8 cellular contexts compared by ENCODE assay signal in genomic region chr3:42830437-42831320, GRCh38. TPM values are rescaled to one million over a fixed set of nuclear protein-coding genes. Genes with fewer than 3 reads are reported as not detected.
DNase-seq lines count a peak whose midpoint lies in the region; ATAC-seq, FAIRE-seq and TF ChIP-seq lines count a peak whose summit lies in the region.

No MANE protein-coding gene starts in this region.

- FAIRE-seq in A549 (lab: Jason Lieb, UNC) = no peak

- CTCF ChIA-PET in A549 (lab: Yijun Ruan, JAX) = interaction anchor here (0.5 to 2.8 kb wide), 12 partner anchors 9 to 1240 kb away, joined by 3 to 9 read pairs (median 3); no protein-coding TSS in a partner anchor

- no peak overlapping the region for H3K4me3 Mint-ChIP-seq in stimulated activated naive CD8-positive, alpha-beta T cell treated with anti-CD3 and anti-CD28 coated beads, Interleukin-15, amount 100 ng/mL, for 72 hours

- peak in 1 of 2 experiments; percentile 35; a peak in 2 of 5 replicates for TF ChIP-seq RAD21 in A549 (conservative IDR thresholded peaks at IDR 0.05 in 1 of 2, IDR thresholded peaks at IDR 0.05 in 1 of 2)

- no peak for TF ChIP-seq POLR2A in A549 (IDR thresholded peaks at IDR 0.05; ENCODE audit: low read length)
- no peak for TF ChIP-seq POLR2A in Peyer's patch (IDR thresholded peaks at IDR 0.05)
- no peak for TF ChIP-seq POLR2A in uterus (IDR thresholded peaks at IDR 0.05)

- no peaks in the 10 kb centered on the region for H3K27me3 ChIP-seq in Peyer's patch
- no peaks in the 10 kb centered on the region for H3K27me3 ChIP-seq in thoracic aorta (replicated peaks; ENCODE audit: insufficient read depth)
- H3K27me3 ChIP-seq in uterus = no peaks in the 10 kb centered on the region

- DNase-seq in A549 (ENCODE audit: low read depth in 1 of 2, low spot score in 1 of 2) = peak; percentile 11 to 37
- DNase-seq in Peyer's patch = no peak
- DNase-seq in fibroblast of the aortic adventitia (ENCODE audit: low read depth) = peak; percentile 43
- no peak for DNase-seq in thoracic aorta (ENCODE audit: low spot score)
- no peak for DNase-seq in stimulated activated naive CD8-positive, alpha-beta T cell treated with anti-CD3 and anti-CD28 coated beads, Interleukin-15, amount 100 ng/mL, for 72 hours
- no peak for DNase-seq in cortex of kidney (lab: John Stamatoyannopoulos, UW)
- DNase-seq in uterus = no peak

- H3K9me3 ChIP-seq in A549 (no peaks in the 10 kb centered on the region), Peyer's patch (no peaks in the 10 kb centered on the region), thoracic aorta (no peaks in the 10 kb centered on the region), uterus (no peaks in the 10 kb centered on the region)

- intact Hi-C loops in uterus (cut with DNase I; ENCODE audit: low total_unique reads) = loop anchor here (10.0 kb wide), 1 partner anchor 46 kb away; no protein-coding TSS in a partner anchor

- TF ChIP-seq CTCF in A549 (IDR thresholded peaks at IDR 0.05) = no peak
- peak; percentile 39 for TF ChIP-seq CTCF in GM12873 (IDR thresholded peaks at IDR 0.05; ENCODE audit: insufficient read depth, low read depth, low read length, missing control alignments)
- TF ChIP-seq CTCF in Peyer's patch (IDR thresholded peaks at IDR 0.05) = peak in 4 of 6 experiments; percentile 23 to 78 (median 65)
- peak; percentile 58 for TF ChIP-seq CTCF in fibroblast of the aortic adventitia (IDR thresholded peaks at IDR 0.05; ENCODE audit: insufficient read depth, low read length)
- peak; percentile 28 for TF ChIP-seq CTCF in thoracic aorta (IDR thresholded peaks at IDR 0.05)
- peak in 2 of 4 experiments; percentile 14 to 32 for TF ChIP-seq CTCF in uterus (IDR thresholded peaks at IDR 0.05)

- POLR2A ChIA-PET in A549 (lab: Yijun Ruan, JAX) = interaction anchor here (0.6 kb wide), 1 partner anchor 1063 kb away, joined by 3 read pairs; no protein-coding TSS in a partner anchor

- H3K4me1 ChIP-seq in A549 (0 out of 3 replicates have a peak, but pooled peaks cover 3% of the 10 kb centered on the region), Peyer's patch (peaks cover 0 to 9% (median 0%) of the 10 kb centered on the region in 4 donors), thoracic aorta (ENCODE audit: control insufficient read depth in 1 of 2, low read depth in 2 of 2) (peaks cover 0 to 11% of the 10 kb centered on the region in 2 donors), uterus (no peaks in the 10 kb centered on the region)

- 37% methylated on average over 7 of the region's 7 CpGs for WGBS in A549 (ENCODE audit: missing lambda C conversion rate)

- peaks cover 22% of the 10 kb centered on the region for H3K27me3 Mint-ChIP-seq in stimulated activated naive CD8-positive, alpha-beta T cell treated with anti-CD3 and anti-CD28 coated beads, Interleukin-15, amount 100 ng/mL, for 72 hours

- H3K36me3 ChIP-seq in Peyer's patch (no peaks in the 10 kb centered on the region), thoracic aorta (no peaks in the 10 kb centered on the region), uterus (no peaks in the 10 kb centered on the region)

- H3K4me2 ChIP-seq in A549 = no peak overlapping the region

- peak overlapping the region in 1 of 2 donors; percentile 67 for H3K27ac Mint-ChIP-seq in stimulated activated naive CD8-positive, alpha-beta T cell treated with anti-CD3 and anti-CD28 coated beads, Interleukin-15, amount 100 ng/mL, for 72 hours

- no peak overlapping the region for H3K27ac ChIP-seq in A549
- H3K27ac ChIP-seq in Peyer's patch = no peak overlapping the region
- no peak overlapping the region for H3K27ac ChIP-seq in thoracic aorta
- no peak overlapping the region for H3K27ac ChIP-seq in uterus

- no peaks in the 10 kb centered on the region for H3K9me3 Mint-ChIP-seq in stimulated activated naive CD8-positive, alpha-beta T cell treated with anti-CD3 and anti-CD28 coated beads, Interleukin-15, amount 100 ng/mL, for 72 hours

- ATAC-seq in A549 (peak; percentile 58 to 59; a peak in 5 of 6 replicates), thoracic aorta (ENCODE audit: insufficient number of reproducible peaks, low FRiP score, low read depth) (no peak)
- ATAC-seq in stimulated activated naive CD8-positive, alpha-beta T cell treated with anti-CD3 and anti-CD28 coated beads, Interleukin-15, amount 100 ng/mL, for 72 hours = no peak

- H3K4me3 ChIP-seq in A549 (no peak overlapping the region), Peyer's patch (no peak overlapping the region), fibroblast of the aortic adventitia (ENCODE audit: low read depth, low read length) (no peak overlapping the region), thoracic aorta (no peak overlapping the region), uterus (no peak overlapping the region)

- peaks cover 13% of the 10 kb centered on the region for H3K4me1 Mint-ChIP-seq in stimulated activated naive CD8-positive, alpha-beta T cell treated with anti-CD3 and anti-CD28 coated beads, Interleukin-15, amount 100 ng/mL, for 72 hours

- TF ChIP-seq EP300 in A549 (IDR thresholded peaks at IDR 0.05) = no peak

TF ChIP-seq in A549, 52 proteins besides CTCF, POLR2A, EP300 and RAD21:
- TF ChIP-seq HES2 (IDR thresholded peaks at IDR 0.05) (no peak), RARB (CRISPR knock-in tag; IDR thresholded peaks at IDR 0.05) (no peak), NR3C1 (IDR thresholded peaks at IDR 0.05) (no peak), NFE2L2 (conservative IDR thresholded peaks at IDR 0.05; ENCODE audit: low read length) (no peak), ZC3H11A (IDR thresholded peaks at IDR 0.05) (no peak), EHMT2 (IDR thresholded peaks at IDR 0.05; ENCODE audit: low read depth) (no peak), SREBF2 (IDR thresholded peaks at IDR 0.05) (no peak)

RNA-seq across cellular contexts. Expression of gene ACKR2, which starts 21.4 kb away (rescaled TPM):
- polyA plus RNA-seq in A549 (2011; rRNA removed) (0.06 and 0.16 TPM in 2 replicates), A549 (2017; fragmentation: RNase III; extraction: RNeasy Plus Mini Kit Qiagen cat#74134 plus additional on column Dnase treatment) (0.05 TPM in 1 of 3 replicates, not detected in the others)
- polyA plus RNA-seq in A549 (2012; cell fraction: cytosol; rRNA removed) = 0.11 TPM in 1 of 2 replicates, not detected in the other
- polyA plus RNA-seq in A549 (2012; cell fraction: nucleus; rRNA removed) = not detected in 2 replicates
- 0.08 and 0.15 TPM in 2 replicates for polyA minus RNA-seq in A549 (2011; rRNA and poly(A)+ RNA removed)
- total RNA-seq in Peyer's patch (10 to 100 TPM in 1 of 4 donors, 1 to 10 TPM in 2, under 1 TPM in 1; 0.83 to 10.1 (median 3.7) TPM), fibroblast of the aortic adventitia (ENCODE audit: low replicate concordance) (under 0.01 and 0.41 TPM in 2 replicates), thoracic aorta (10 to 100 TPM; 10.0 to 11.9 TPM), uterus (1 to 10 TPM; 1.5 to 8.7 (median 4.7) TPM)

RNA-seq across cellular contexts. Expression of gene HIGD1A, which starts 26.4 kb away (rescaled TPM):
- polyA plus RNA-seq in A549 (2011; rRNA removed) (104 and 158 TPM in 2 replicates), A549 (2017; fragmentation: RNase III; extraction: RNeasy Plus Mini Kit Qiagen cat#74134 plus additional on column Dnase treatment) (137 to 147 TPM (median 146 TPM) in 3 replicates)
- polyA plus RNA-seq in A549 (2012; cell fraction: cytosol; rRNA removed) = 38.5 and 43.3 TPM in 2 replicates
- 6.8 and 15.9 TPM in 2 replicates for polyA plus RNA-seq in A549 (2012; cell fraction: nucleus; rRNA removed)
- 13.4 and 14.7 TPM in 2 replicates for polyA minus RNA-seq in A549 (2011; rRNA and poly(A)+ RNA removed)
- total RNA-seq in Peyer's patch (100 to 1,000 TPM; 102 to 278 (median 204) TPM), fibroblast of the aortic adventitia (ENCODE audit: low replicate concordance) (75.1 and 163 TPM in 2 replicates), thoracic aorta (100 to 1,000 TPM; 163 to 169 TPM), uterus (100 to 1,000 TPM in 2 of 4 donors, 10 to 100 TPM in 2; 65.3 to 234 (median 103) TPM)

RNA-seq across cellular contexts. Expression of gene CYP8B1, which starts 45.0 kb away (rescaled TPM):
- polyA plus RNA-seq in A549 (2011; rRNA removed) (not detected in 2 replicates), A549 (2017; fragmentation: RNase III; extraction: RNeasy Plus Mini Kit Qiagen cat#74134 plus additional on column Dnase treatment) (not detected in 3 replicates)
- not detected in 2 replicates for polyA plus RNA-seq in A549 (2012; cell fraction: cytosol; rRNA removed)
- not detected in 2 replicates for polyA plus RNA-seq in A549 (2012; cell fraction: nucleus; rRNA removed)
- polyA minus RNA-seq in A549 (2011; rRNA and poly(A)+ RNA removed) = not detected in 2 replicates
- total RNA-seq in Peyer's patch (not detected), fibroblast of the aortic adventitia (ENCODE audit: low replicate concordance) (not detected in 2 replicates), thoracic aorta (not detected), uterus (not detected)

RNA-seq across cellular contexts. Expression of gene CCDC13, which starts 57.6 kb away (rescaled TPM):
- polyA plus RNA-seq in A549 (2011; rRNA removed) (0.47 and 0.49 TPM in 2 replicates), A549 (2017; fragmentation: RNase III; extraction: RNeasy Plus Mini Kit Qiagen cat#74134 plus additional on column Dnase treatment) (0.33 to 0.54 TPM (median 0.41 TPM) in 3 replicates)
- polyA plus RNA-seq in A549 (2012; cell fraction: cytosol; rRNA removed) = 0.27 and 0.38 TPM in 2 replicates
- 0.70 and 0.82 TPM in 2 replicates for polyA plus RNA-seq in A549 (2012; cell fraction: nucleus; rRNA removed)
- not detected in 2 replicates for polyA minus RNA-seq in A549 (2011; rRNA and poly(A)+ RNA removed)
- total RNA-seq in Peyer's patch (1 to 10 TPM in 3 of 4 donors, not detected in 1; 1.4 to 6.8 (median 4.2) TPM), fibroblast of the aortic adventitia (ENCODE audit: low replicate concordance) (0.27 and 8.6 TPM in 2 replicates), thoracic aorta (1 to 10 TPM; 1.5 to 3.1 TPM), uterus (1 to 10 TPM in 2 of 4 donors, not detected in 2; 1.7 to 1.9 TPM)

Comparison
In these comparisons a context has a peak if more than half of its experiments do, and no peak if none do; other contexts are left out.
1. ATAC-seq: peak in A549 (2 of 2); none in thoracic aorta (single experiment) and stimulated activated naive CD8-positive, alpha-beta T cell treated with anti-CD3 and anti-CD28 coated beads, Interleukin-15, amount 100 ng/mL, for 72 hours (single experiment).
2. DNase-seq: peak in A549 (2 of 2) and fibroblast of the aortic adventitia (single experiment); none in Peyer's patch (0 of 3), thoracic aorta (single experiment), stimulated activated naive CD8-positive, alpha-beta T cell treated with anti-CD3 and anti-CD28 coated beads, Interleukin-15, amount 100 ng/mL, for 72 hours (0 of 2), cortex of kidney (single experiment) and uterus (0 of 2).